Comparison of ENCODE assay signal across 18 cellular contexts in the genomic region with DNA sequence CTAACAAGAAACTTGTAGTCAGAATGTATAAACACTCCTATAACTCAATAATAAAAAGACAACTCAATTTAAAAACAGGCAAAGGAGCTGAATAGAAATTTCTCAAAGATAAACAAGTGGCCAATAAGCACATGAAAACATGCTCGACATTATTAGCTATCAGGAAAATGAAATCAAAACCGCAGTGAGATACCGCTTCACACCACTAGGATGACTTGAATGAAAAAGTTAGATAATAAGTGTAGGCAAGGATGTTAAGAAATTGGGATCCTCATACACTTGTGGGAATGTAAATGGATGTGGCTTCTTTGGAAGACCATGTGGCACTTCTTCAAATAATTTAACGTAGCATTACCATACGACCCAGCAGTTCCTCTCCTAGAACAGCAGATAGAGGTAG. TPM values are rescaled to one million over a fixed set of nuclear protein-coding genes. Genes with fewer than 3 reads are reported as not detected.
DNase-seq lines count a peak whose midpoint lies in the region; ATAC-seq and TF ChIP-seq lines count a peak whose summit lies in the region.
"Had no signal": no experiment of that assay in that cellular context is flagged by ENCODE, and none has a peak within 500 bp of the region (broad histone marks: within the 10 kb centered on the region; RNA-seq: fewer than 3 reads in every experiment).

No MANE protein-coding gene starts in this region.

- H3K4me3 ChIP-seq in cardiac muscle cell: no peak overlapping the region
- no peak overlapping the region for H3K4me3 ChIP-seq in right atrium auricular region
- H3K4me3 ChIP-seq in PC-3 (ENCODE audit: low read length): no peak overlapping the region
- no peak overlapping the region for H3K4me3 ChIP-seq in fibroblast of mammary gland (ENCODE audit: control insufficient read depth, low read depth, low read length)
- no peak overlapping the region for H3K4me3 ChIP-seq in testis
- H3K4me3 ChIP-seq: ascending aorta, ovary, upper lobe of left lung had no signal

- 93 to 95% methylated on average over 5 of the region's 5 CpGs for WGBS in testis, 2 donors

- peak; percentile 27 for TF ChIP-seq CTCF in cardiac muscle cell (IDR thresholded peaks at IDR 0.05; ENCODE audit: low read depth, low read length)
- TF ChIP-seq CTCF in right atrium auricular region (IDR thresholded peaks at IDR 0.05): peak in 1 of 2 donors; percentile 38
- peak; percentile 44 for TF ChIP-seq CTCF in PC-3 (conservative IDR thresholded peaks at IDR 0.05; ENCODE audit: low read depth, low read length)
- TF ChIP-seq CTCF in fibroblast of mammary gland (conservative IDR thresholded peaks at IDR 0.05; ENCODE audit: control insufficient read depth, insufficient read depth, low read depth, low read length): peak; percentile 36
- TF ChIP-seq CTCF in testis (IDR thresholded peaks at IDR 0.05): peak in 2 of 3 experiments; percentile 10 to 32

- no peaks in the 10 kb centered on the region for H3F3A ChIP-seq in PC-3 (ENCODE audit: low read length, unreplicated experiment)

- CTCF ChIA-PET in PC-3 (lab: Charles Lee): no interaction called here

- no TSS peak for BruUV-seq in PC-3 (replicated peaks; lab: Mats Ljungman, UMichigan)

- no peak overlapping the region for H3K27ac ChIP-seq in cardiac muscle cell
- H3K27ac ChIP-seq in right atrium auricular region: no peak overlapping the region
- no peak overlapping the region for H3K27ac ChIP-seq in PC-3 (ENCODE audit: low read length)
- H3K27ac ChIP-seq in testis: no peak overlapping the region
- H3K27ac ChIP-seq: ascending aorta, ovary, upper lobe of left lung had no signal

- POLR2A ChIA-PET in PC-3 (lab: Charles Lee; ENCODE audit: unreplicated experiment): no interaction called here

- H3K9ac ChIP-seq in PC-3 (ENCODE audit: low read length): no peak overlapping the region

- H3K9me2 ChIP-seq in PC-3 (replicated peaks; ENCODE audit: low read length): no peaks in the 10 kb centered on the region

- no peak overlapping the region for H3K4me2 ChIP-seq in PC-3 (ENCODE audit: low read length)

- no peak for TF ChIP-seq POLR2A in testis (IDR thresholded peaks at IDR 0.05)

- no peaks in the 10 kb centered on the region for H3K27me3 ChIP-seq in cardiac muscle cell
- H3K27me3 ChIP-seq in right atrium auricular region: no peaks in the 10 kb centered on the region
- H3K27me3 ChIP-seq in PC-3 (ENCODE audit: low read length): no peaks in the 10 kb centered on the region
- H3K27me3 ChIP-seq in testis: no peaks in the 10 kb centered on the region
- H3K27me3 ChIP-seq: ascending aorta, ovary, upper lobe of left lung had no signal

- intact Hi-C loops in PC-3 (cut with micrococcal nuclease): no loop called here
- intact Hi-C loops in testis (cut with DNase I; ENCODE audit: low total_unique reads): no loop called here

- DNase-seq in cardiac muscle cell (ENCODE audit: low read depth in 1 of 2, low spot score in 1 of 2) (peak in 1 of 2 donors; percentile 13), right atrium auricular region (ENCODE audit: low spot score) (no peak), PC-3 (peak; percentile 8), fibroblast of mammary gland (ENCODE audit: low read depth) (peak; percentile 14), testis (no peak), DMS153 (lab: John Stamatoyannopoulos, UW) (no peak), NCI-H1417 treated with DMSO at 0.1 percent for 48 hours (lab: John Stamatoyannopoulos, UW) (no peak)
- DNase-seq: activated CD4-positive, alpha-beta memory T cell treated with anti-CD3 and anti-CD28 coated beads, Interleukin-2, amount 10 ng/mL, durations not matched to agents 7 days and 5 days; activated effector memory CD4-positive, alpha-beta T cell treated with Interleukin-2 at 50 U/mL for 16 hours; effector memory CD8-positive, alpha-beta T cell; H7; left ventricle myocardium superior; NCI-H1105 treated with DMSO at 0.1 percent for 48 hours; ovary; T-helper 2 cell; upper lobe of left lung had no signal

- H3K9me3 ChIP-seq in cardiac muscle cell (ENCODE audit: low read depth) (no peaks in the 10 kb centered on the region), right atrium auricular region (peaks cover 0 to 6% of the 10 kb centered on the region in 2 donors), PC-3 (ENCODE audit: low read length) (no peaks in the 10 kb centered on the region), testis (no peaks in the 10 kb centered on the region)
- H3K9me3 ChIP-seq: ascending aorta, ovary, upper lobe of left lung had no signal

- H3K36me3 ChIP-seq in cardiac muscle cell (peaks cover 3% of the 10 kb centered on the region), right atrium auricular region (no peaks in the 10 kb centered on the region), PC-3 (ENCODE audit: low read depth, low read length) (no peaks in the 10 kb centered on the region; the same call in 1 of the 2 replicates), testis (ENCODE audit: low read depth, missing control alignments) (no peaks in the 10 kb centered on the region)
- H3K36me3 ChIP-seq: ascending aorta, ovary had no signal

- H2AFZ ChIP-seq in PC-3 (ENCODE audit: low read length): no peak overlapping the region

- H3K4me1 ChIP-seq in cardiac muscle cell (ENCODE audit: low read depth) (no peaks in the 10 kb centered on the region), right atrium auricular region (no peaks in the 10 kb centered on the region), PC-3 (ENCODE audit: insufficient read depth, low read length) (peaks cover 7% of the 10 kb centered on the region), testis (no peaks in the 10 kb centered on the region)
- H3K4me1 ChIP-seq: ascending aorta, upper lobe of left lung had no signal

- no peak for ATAC-seq in PC-3
- no peak for ATAC-seq in GM21576 (IDR thresholded peaks at IDR 0.05; ENCODE audit: unreplicated experiment)
- ATAC-seq: effector memory CD8-positive, alpha-beta T cell; left ventricle myocardium superior had no signal

- H4K20me1 ChIP-seq in PC-3 (ENCODE audit: low read length): 0 out of 2 replicates have a peak, but pooled peaks cover 3% of the 10 kb centered on the region

- peaks cover 75% of the 10 kb centered on the region for H3K79me2 ChIP-seq in PC-3 (ENCODE audit: low read length)

RNA-seq across cellular contexts. Expression of a gene that starts 8.9 kb away (rescaled TPM):
- total RNA-seq in cardiac muscle cell (27.3 and 49.5 TPM in 2 replicates), right atrium auricular region (10 to 100 TPM in 1 of 2 donors, 1 to 10 TPM in 1; 9.0 to 16.1 TPM), PC-3 (2014; rRNA removed) (19.3 and 39.2 TPM in 2 replicates), testis (10 to 100 TPM; 56.3 to 78.6 TPM)
- polyA plus RNA-seq in cardiac muscle cell (10.3 and 16.5 TPM in 2 replicates), testis (ENCODE audit: insufficient read depth, low read depth, low replicate concordance) (224 TPM)

Comparison
In these comparisons a context has a peak if more than half of its experiments do, and no peak if none do; other contexts are left out.
1. DNase-seq: peak in PC-3 (single experiment) and fibroblast of mammary gland (single experiment); none in right atrium auricular region (single experiment), testis (single experiment), DMS153 (single experiment) and NCI-H1417 treated with DMSO at 0.1 percent for 48 hours (single experiment).